Comparison of ENCODE assay signal across 15 cellular contexts in genomic region chr18:28834889-28835288, GRCh38.
DNase-seq lines count a peak whose midpoint lies in the region; ATAC-seq, FAIRE-seq and TF ChIP-seq lines count a peak whose summit lies in the region.
"Had no signal": no experiment of that assay in that cellular context is flagged by ENCODE, and none has a peak within 500 bp of the region (broad histone marks: within the 10 kb centered on the region; RNA-seq: fewer than 3 reads in every experiment).

No MANE protein-coding gene starts in this region.

- H3K27me3 ChIP-seq in CD4-positive, alpha-beta T cell (ENCODE audit: control insufficient read depth, insufficient read depth, low read length) = no peaks in the 10 kb centered on the region
- H3K27me3 ChIP-seq: colonic mucosa had no signal

- no peak for ATAC-seq in HG03039 (IDR thresholded peaks at IDR 0.05; ENCODE audit: unreplicated experiment)
- no peak for ATAC-seq in CD4-positive, alpha-beta T cell (ENCODE audit: poor library complexity)
- no peak for ATAC-seq in GM21723 (IDR thresholded peaks at IDR 0.05; ENCODE audit: unreplicated experiment)
- ATAC-seq: left lobe of liver; natural killer cell treated with Interleukin-12 subunit alpha and Interleukin-12 subunit beta and Interleukin-15 and Interleukin-18, amount 100 ng/mL, for 72 hours had no signal

- H3K27me3 Mint-ChIP-seq in CD4-positive, alpha-beta T cell = no peaks in the 10 kb centered on the region
- H3K27me3 Mint-ChIP-seq: natural killer cell treated with Interleukin-12 subunit alpha and Interleukin-12 subunit beta and Interleukin-15 and Interleukin-18, amount 100 ng/mL, for 72 hours had no signal

- DNase-seq in ELR (ENCODE audit: low read depth) = peak; percentile 56
- peak; percentile 46 for DNase-seq in RCC 7860 (ENCODE audit: low spot score)
- DNase-seq in epithelial cell of prostate (ENCODE audit: low read depth, low spot score) = peak; percentile 45
- DNase-seq in retinal pigment epithelial cell (ENCODE audit: low read depth) = peak; percentile 4
- DNase-seq in activated CD4-positive, alpha-beta T cell treated with anti-CD3 and anti-CD28 coated beads, Interleukin-2, amount 50 U/mL, for 48 hours = no peak
- no peak for DNase-seq in CD4-positive, alpha-beta T cell
- DNase-seq: activated naive CD4-positive, alpha-beta T cell treated with Interleukin-2 at 50 U/mL for 16 hours; colonic mucosa; NCI-H1105; NCI-H524; small intestine had no signal

- no peaks in the 10 kb centered on the region for H3K4me1 Mint-ChIP-seq in CD4-positive, alpha-beta T cell (ENCODE audit: low read depth)

- no peaks in the 10 kb centered on the region for H3K9me3 ChIP-seq in CD4-positive, alpha-beta T cell (ENCODE audit: control insufficient read depth, low read length)
- H3K9me3 ChIP-seq: colonic mucosa had no signal

- no peaks in the 10 kb centered on the region for H3K9me3 Mint-ChIP-seq in CD4-positive, alpha-beta T cell

- CTCF ChIA-PET in CD4-positive, alpha-beta T cell (lab: Charles Lee) = no interaction called here

- no peak overlapping the region for H3K4me3 ChIP-seq in retinal pigment epithelial cell (ENCODE audit: low read length)
- H3K4me3 ChIP-seq: colonic mucosa had no signal

- no peak for TF ChIP-seq CTCF in retinal pigment epithelial cell (conservative IDR thresholded peaks at IDR 0.05; ENCODE audit: low read depth, low read length)
- no peak for TF ChIP-seq CTCF in CD4-positive, alpha-beta T cell (IDR thresholded peaks at IDR 0.05)

- POLR2A ChIA-PET in CD4-positive, alpha-beta T cell (lab: Charles Lee) = no interaction called here

- intact Hi-C loops in CD4-positive, alpha-beta T cell (cut with DNase I, micrococcal nuclease) = no loop called here

- no peak overlapping the region for H3K4me3 Mint-ChIP-seq in CD4-positive, alpha-beta T cell
- H3K4me3 Mint-ChIP-seq: natural killer cell treated with Interleukin-12 subunit alpha and Interleukin-12 subunit beta and Interleukin-15 and Interleukin-18, amount 100 ng/mL, for 72 hours had no signal

- H3K27ac ChIP-seq in epithelial cell of prostate = no peak overlapping the region
- H3K27ac ChIP-seq in CD4-positive, alpha-beta T cell (ENCODE audit: low read depth, low read length) = no peak overlapping the region
- H3K27ac ChIP-seq: colonic mucosa had no signal

- no peaks in the 10 kb centered on the region for H3K36me3 Mint-ChIP-seq in CD4-positive, alpha-beta T cell (ENCODE audit: low read depth)
- H3K36me3 Mint-ChIP-seq: natural killer cell treated with Interleukin-12 subunit alpha and Interleukin-12 subunit beta and Interleukin-15 and Interleukin-18, amount 100 ng/mL, for 72 hours had no signal

- H3K27ac Mint-ChIP-seq in CD4-positive, alpha-beta T cell = no peak overlapping the region
- H3K27ac Mint-ChIP-seq: natural killer cell treated with Interleukin-12 subunit alpha and Interleukin-12 subunit beta and Interleukin-15 and Interleukin-18, amount 100 ng/mL, for 72 hours had no signal

- peak; percentile 2 for FAIRE-seq in RCC 7860 (lab: Jason Lieb, UNC)
- FAIRE-seq: small intestine had no signal

Comparison
In these comparisons a context has a peak if more than half of its experiments do, and no peak if none do; other contexts are left out.
1. DNase-seq: peak in ELR (single experiment), RCC 7860 (single experiment), epithelial cell of prostate (single experiment) and retinal pigment epithelial cell (single experiment); none in activated CD4-positive, alpha-beta T cell treated with anti-CD3 and anti-CD28 coated beads, Interleukin-2, amount 50 U/mL, for 48 hours (0 of 2) and CD4-positive, alpha-beta T cell (0 of 10).